ENCODE assay signal across 1 cellular context in the genomic region with DNA sequence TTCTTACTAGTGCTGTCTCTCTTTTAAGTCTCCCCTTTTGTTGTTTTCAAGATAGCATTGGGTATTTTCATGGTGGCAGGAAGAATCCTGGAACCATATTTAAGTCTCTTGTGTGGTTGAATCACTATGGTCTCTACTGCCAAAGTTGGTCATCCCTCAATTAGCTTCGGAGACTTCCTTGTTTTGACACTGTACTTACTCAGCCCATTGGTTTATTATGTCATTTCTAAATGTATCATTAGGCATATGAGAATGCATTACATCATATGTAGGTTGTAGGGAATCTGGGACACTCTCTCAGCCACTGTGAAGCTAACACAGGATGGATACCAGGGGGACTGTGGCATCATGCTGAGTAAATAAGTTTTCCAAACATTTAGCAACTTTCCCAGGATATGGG.
A peak's percentile ranks its signal among the peaks of the same experiment; 100 is the strongest.
TF ChIP-seq lines count a peak whose summit lies in the region.

No MANE protein-coding gene starts in this region.

TF ChIP-seq in GM12878, 131 proteins besides CTCF, POLR2A, EP300 and RAD21 (continued from another document):
- TF ChIP-seq, protein P1, sequence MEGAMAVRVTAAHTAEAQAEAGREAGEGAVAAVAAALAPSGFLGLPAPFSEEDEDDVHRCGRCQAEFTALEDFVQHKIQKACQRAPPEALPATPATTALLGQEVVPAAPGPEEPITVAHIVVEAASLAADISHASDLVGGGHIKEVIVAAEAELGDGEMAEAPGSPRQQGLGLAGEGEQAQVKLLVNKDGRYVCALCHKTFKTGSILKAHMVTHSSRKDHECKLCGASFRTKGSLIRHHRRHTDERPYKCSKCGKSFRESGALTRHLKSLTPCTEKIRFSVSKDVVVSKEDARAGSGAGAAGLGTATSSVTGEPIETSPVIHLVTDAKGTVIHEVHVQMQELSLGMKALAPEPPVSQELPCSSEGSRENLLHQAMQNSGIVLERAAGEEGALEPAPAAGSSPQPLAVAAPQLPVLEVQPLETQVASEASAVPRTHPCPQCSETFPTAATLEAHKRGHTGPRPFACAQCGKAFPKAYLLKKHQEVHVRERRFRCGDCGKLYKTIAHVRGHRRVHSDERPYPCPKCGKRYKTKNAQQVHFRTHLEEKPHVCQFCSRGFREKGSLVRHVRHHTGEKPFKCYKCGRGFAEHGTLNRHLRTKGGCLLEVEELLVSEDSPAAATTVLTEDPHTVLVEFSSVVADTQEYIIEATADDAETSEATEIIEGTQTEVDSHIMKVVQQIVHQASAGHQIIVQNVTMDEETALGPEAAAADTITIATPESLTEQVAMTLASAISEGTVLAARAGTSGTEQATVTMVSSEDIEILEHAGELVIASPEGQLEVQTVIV (IDR thresholded peaks at IDR 0.05; ENCODE audit: borderline replicate concordance, partially characterized antibody), result no peak
- TF ChIP-seq ESRRA (IDR thresholded peaks at IDR 0.05; ENCODE audit: low read length), result no peak
- TF ChIP-seq, protein P2, sequence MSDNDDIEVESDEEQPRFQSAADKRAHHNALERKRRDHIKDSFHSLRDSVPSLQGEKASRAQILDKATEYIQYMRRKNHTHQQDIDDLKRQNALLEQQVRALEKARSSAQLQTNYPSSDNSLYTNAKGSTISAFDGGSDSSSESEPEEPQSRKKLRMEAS (IDR thresholded peaks at IDR 0.05; ENCODE audit: low read depth, low read length), result no peak
- peak; percentile 44; the same call in 1 of the 2 replicates for TF ChIP-seq EED (IDR thresholded peaks at IDR 0.05; ENCODE audit: low read depth)
- no peak for TF ChIP-seq NR2C1 (IDR thresholded peaks at IDR 0.05)
- no peak; the same call in 1 of the 2 replicates for TF ChIP-seq CREM (IDR thresholded peaks at IDR 0.05; ENCODE audit: low read depth)
- no peak for TF ChIP-seq DPF2 (IDR thresholded peaks at IDR 0.05)
- TF ChIP-seq MYB (IDR thresholded peaks at IDR 0.05; ENCODE audit: borderline replicate concordance, low read depth, low read length), result no peak
- no peak for TF ChIP-seq MEF2B (IDR thresholded peaks at IDR 0.05; ENCODE audit: partially characterized antibody, poor library complexity, severe bottlenecking)
- TF ChIP-seq NFXL1 (IDR thresholded peaks at IDR 0.05; ENCODE audit: borderline replicate concordance), result no peak
- TF ChIP-seq CREB1 (IDR thresholded peaks at IDR 0.05; ENCODE audit: low read depth), result peak; percentile 28; the same call in 1 of the 2 replicates
- TF ChIP-seq, protein P3, sequence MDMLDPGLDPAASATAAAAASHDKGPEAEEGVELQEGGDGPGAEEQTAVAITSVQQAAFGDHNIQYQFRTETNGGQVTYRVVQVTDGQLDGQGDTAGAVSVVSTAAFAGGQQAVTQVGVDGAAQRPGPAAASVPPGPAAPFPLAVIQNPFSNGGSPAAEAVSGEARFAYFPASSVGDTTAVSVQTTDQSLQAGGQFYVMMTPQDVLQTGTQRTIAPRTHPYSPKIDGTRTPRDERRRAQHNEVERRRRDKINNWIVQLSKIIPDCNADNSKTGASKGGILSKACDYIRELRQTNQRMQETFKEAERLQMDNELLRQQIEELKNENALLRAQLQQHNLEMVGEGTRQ (IDR thresholded peaks at IDR 0.05; ENCODE audit: borderline replicate concordance, low read depth, low read length), result no peak
- no peak for TF ChIP-seq LARP7 (IDR thresholded peaks at IDR 0.05)
- TF ChIP-seq SMAD1 (IDR thresholded peaks at IDR 0.05; ENCODE audit: low read depth, partially characterized antibody), result no peak
- TF ChIP-seq RUNX3 (IDR thresholded peaks at IDR 0.05; ENCODE audit: low read length), result peak; percentile 42; the same call in 1 of the 2 replicates
- no peak for TF ChIP-seq NRF1 (conservative IDR thresholded peaks at IDR 0.05; ENCODE audit: low read depth, low read length)
- no peak for TF ChIP-seq ZNF384 (IDR thresholded peaks at IDR 0.05; ENCODE audit: borderline replicate concordance, low read depth, low read length)
- no peak for TF ChIP-seq EZH2 (IDR thresholded peaks at IDR 0.05; ENCODE audit: borderline replicate concordance, control insufficient read depth, low read depth, low read length)
- TF ChIP-seq NFYA (IDR thresholded peaks at IDR 0.05; ENCODE audit: borderline replicate concordance, low read depth, low read length), result no peak
- TF ChIP-seq BCL11A (IDR thresholded peaks at IDR 0.05; ENCODE audit: low read depth, low read length), result no peak
- no peak for TF ChIP-seq YY1 (IDR thresholded peaks at IDR 0.05; ENCODE audit: low read depth, low read length)
- TF ChIP-seq KLF5 (IDR thresholded peaks at IDR 0.05; ENCODE audit: partially characterized antibody), result no peak
- TF ChIP-seq SIN3A (IDR thresholded peaks at IDR 0.05; ENCODE audit: low read depth, low read length), result no peak
- TF ChIP-seq, protein P4, sequence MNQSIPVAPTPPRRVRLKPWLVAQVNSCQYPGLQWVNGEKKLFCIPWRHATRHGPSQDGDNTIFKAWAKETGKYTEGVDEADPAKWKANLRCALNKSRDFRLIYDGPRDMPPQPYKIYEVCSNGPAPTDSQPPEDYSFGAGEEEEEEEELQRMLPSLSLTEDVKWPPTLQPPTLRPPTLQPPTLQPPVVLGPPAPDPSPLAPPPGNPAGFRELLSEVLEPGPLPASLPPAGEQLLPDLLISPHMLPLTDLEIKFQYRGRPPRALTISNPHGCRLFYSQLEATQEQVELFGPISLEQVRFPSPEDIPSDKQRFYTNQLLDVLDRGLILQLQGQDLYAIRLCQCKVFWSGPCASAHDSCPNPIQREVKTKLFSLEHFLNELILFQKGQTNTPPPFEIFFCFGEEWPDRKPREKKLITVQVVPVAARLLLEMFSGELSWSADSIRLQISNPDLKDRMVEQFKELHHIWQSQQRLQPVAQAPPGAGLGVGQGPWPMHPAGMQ (IDR thresholded peaks at IDR 0.05; ENCODE audit: borderline replicate concordance), result no peak
- no peak for TF ChIP-seq RCOR1 (conservative IDR thresholded peaks at IDR 0.05; ENCODE audit: low read depth, low read length)
